1 cellular context compared by ENCODE assay signal in the genomic region with DNA sequence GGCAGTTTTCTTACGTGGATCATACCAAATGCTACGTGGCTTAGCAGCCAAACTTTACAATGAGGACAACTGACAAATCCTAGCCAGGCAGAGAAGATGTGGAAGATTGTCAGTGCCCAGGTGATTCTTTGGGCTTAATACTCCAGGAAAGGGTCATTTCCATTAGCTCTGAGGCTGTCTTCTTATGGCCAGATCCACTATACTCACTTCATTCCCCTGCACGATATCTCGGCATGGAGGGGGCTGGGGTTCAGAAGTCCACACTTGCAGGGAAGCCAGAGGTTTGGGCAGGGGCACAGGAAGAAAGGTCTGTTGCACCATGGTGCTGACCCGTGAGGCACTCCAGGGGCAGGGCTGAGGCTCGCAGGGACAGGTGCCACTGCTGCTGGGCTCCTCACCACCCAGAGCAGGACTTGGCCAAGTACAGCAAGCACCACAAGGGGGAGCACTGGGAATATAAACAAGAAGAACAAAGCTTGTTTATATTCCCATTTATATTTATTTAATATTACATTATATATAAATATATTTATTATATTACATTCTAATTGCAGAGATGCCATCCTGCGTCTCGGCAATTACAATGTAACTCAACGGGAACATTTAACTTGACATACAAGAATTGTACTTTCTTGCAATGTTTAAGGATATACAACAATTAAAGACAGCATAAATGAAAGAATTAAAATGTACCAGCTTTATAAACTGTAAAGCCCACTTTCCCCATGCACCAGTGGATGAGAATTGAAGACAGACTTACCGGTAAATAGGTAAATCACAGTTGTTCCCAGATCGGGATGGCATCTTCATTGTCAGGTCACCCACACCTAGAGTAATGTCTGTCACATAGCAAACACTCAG.
TF ChIP-seq lines count a peak whose summit lies in the region.

No MANE protein-coding gene starts in this region.

TF ChIP-seq in GM23338, 12 proteins besides CTCF, POLR2A, EP300 and RAD21 (continued from another document):
- TF ChIP-seq, protein P1, sequence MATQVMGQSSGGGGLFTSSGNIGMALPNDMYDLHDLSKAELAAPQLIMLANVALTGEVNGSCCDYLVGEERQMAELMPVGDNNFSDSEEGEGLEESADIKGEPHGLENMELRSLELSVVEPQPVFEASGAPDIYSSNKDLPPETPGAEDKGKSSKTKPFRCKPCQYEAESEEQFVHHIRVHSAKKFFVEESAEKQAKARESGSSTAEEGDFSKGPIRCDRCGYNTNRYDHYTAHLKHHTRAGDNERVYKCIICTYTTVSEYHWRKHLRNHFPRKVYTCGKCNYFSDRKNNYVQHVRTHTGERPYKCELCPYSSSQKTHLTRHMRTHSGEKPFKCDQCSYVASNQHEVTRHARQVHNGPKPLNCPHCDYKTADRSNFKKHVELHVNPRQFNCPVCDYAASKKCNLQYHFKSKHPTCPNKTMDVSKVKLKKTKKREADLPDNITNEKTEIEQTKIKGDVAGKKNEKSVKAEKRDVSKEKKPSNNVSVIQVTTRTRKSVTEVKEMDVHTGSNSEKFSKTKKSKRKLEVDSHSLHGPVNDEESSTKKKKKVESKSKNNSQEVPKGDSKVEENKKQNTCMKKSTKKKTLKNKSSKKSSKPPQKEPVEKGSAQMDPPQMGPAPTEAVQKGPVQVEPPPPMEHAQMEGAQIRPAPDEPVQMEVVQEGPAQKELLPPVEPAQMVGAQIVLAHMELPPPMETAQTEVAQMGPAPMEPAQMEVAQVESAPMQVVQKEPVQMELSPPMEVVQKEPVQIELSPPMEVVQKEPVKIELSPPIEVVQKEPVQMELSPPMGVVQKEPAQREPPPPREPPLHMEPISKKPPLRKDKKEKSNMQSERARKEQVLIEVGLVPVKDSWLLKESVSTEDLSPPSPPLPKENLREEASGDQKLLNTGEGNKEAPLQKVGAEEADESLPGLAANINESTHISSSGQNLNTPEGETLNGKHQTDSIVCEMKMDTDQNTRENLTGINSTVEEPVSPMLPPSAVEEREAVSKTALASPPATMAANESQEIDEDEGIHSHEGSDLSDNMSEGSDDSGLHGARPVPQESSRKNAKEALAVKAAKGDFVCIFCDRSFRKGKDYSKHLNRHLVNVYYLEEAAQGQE (IDR thresholded peaks at IDR 0.05; ENCODE audit: unreplicated experiment), result no peak
- TF ChIP-seq, protein P2, sequence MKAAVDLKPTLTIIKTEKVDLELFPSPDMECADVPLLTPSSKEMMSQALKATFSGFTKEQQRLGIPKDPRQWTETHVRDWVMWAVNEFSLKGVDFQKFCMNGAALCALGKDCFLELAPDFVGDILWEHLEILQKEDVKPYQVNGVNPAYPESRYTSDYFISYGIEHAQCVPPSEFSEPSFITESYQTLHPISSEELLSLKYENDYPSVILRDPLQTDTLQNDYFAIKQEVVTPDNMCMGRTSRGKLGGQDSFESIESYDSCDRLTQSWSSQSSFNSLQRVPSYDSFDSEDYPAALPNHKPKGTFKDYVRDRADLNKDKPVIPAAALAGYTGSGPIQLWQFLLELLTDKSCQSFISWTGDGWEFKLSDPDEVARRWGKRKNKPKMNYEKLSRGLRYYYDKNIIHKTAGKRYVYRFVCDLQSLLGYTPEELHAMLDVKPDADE (IDR thresholded peaks at IDR 0.05), result no peak
